18 cellular contexts compared by ENCODE assay signal in the genomic region with DNA sequence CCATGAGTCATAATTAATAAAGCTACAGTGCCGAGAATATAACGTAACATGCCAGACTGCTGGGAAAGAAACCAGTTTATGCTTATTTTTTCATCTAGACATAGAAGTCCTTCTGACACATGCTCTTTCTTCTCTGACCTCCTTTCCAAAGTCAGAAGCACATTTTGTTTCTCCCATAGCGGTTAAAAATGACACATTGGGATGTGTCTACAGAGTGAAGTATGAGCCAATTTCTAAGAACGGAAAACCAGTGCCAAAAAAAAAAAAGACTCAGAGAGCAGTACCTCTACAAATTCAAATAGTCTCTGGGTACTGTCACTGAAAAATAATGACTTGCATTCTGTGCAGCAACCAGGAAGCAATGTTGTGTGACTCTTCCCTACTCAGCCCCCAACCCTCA.
A peak's percentile ranks its signal among the peaks of the same experiment; 100 is the strongest.
DNase-seq lines count a peak whose midpoint lies in the region; ATAC-seq lines count a peak whose summit lies in the region.
"Had no signal": no experiment of that assay in that cellular context is flagged by ENCODE, and none has a peak within 500 bp of the region (broad histone marks: within the 10 kb centered on the region; RNA-seq: fewer than 3 reads in every experiment).

No MANE protein-coding gene starts in this region.

- H3K4me3 ChIP-seq in adipocyte (ENCODE audit: low read length) (peak overlapping the region; percentile 45), skeletal muscle cell (ENCODE audit: low read depth, low read length) (no peak overlapping the region)
- H3K4me3 ChIP-seq: ascending aorta, dorsolateral prefrontal cortex, esophagus muscularis mucosa, GM23338, left ventricle myocardium inferior had no signal

- no peaks in the 10 kb centered on the region for H3K27me3 ChIP-seq in adipocyte (replicated peaks; ENCODE audit: control insufficient read depth, insufficient read depth, low read length)
- H3K27me3 ChIP-seq: ascending aorta, dorsolateral prefrontal cortex, esophagus muscularis mucosa had no signal

- H3K9me3 ChIP-seq in adipocyte (ENCODE audit: control insufficient read depth, low read length), result peaks cover 9% of the 10 kb centered on the region
- H3K9me3 ChIP-seq: ascending aorta, esophagus muscularis mucosa had no signal

- H3K4me1 ChIP-seq in adipocyte (ENCODE audit: control insufficient read depth, insufficient read depth, low read length), result peaks cover 32% of the 10 kb centered on the region
- H3K4me1 ChIP-seq: ascending aorta, left ventricle myocardium inferior had no signal

- H3K9ac ChIP-seq in adipocyte (ENCODE audit: low read length), result peak overlapping the region; percentile 84

- no peaks in the 10 kb centered on the region for H3K36me3 ChIP-seq in adipocyte (ENCODE audit: control insufficient read depth, insufficient read depth, low read length, severe bottlenecking)
- H3K36me3 ChIP-seq: ascending aorta, esophagus muscularis mucosa, left ventricle myocardium inferior had no signal

- ATAC-seq in GM21737 (IDR thresholded peaks at IDR 0.05; ENCODE audit: unreplicated experiment) (no peak), HG02840 (IDR thresholded peaks at IDR 0.05; ENCODE audit: low FRiP score, unreplicated experiment) (no peak)
- ATAC-seq: GM23338, Panc1 had no signal

- DNase-seq in GM04504 (ENCODE audit: low read depth) (peak; percentile 51), adipocyte (ENCODE audit: low read depth) (no peak), fibroblast of the conjunctiva (ENCODE audit: low read depth) (peak; percentile 43), skeletal muscle cell (ENCODE audit: low read depth) (peak; percentile 79), HK-2 (ENCODE audit: unreplicated experiment) (no peak)
- DNase-seq: activated effector memory CD4-positive, alpha-beta T cell treated with anti-CD3 and anti-CD28 coated beads, Interleukin-2, amount 50 U/mL, for 16 hours; DMS79 treated with DMSO at 0.1 percent for 48 hours; dorsolateral prefrontal cortex; left ventricle myocardium inferior; NCI-H748 treated with DMSO at 0.1 percent for 48 hours; retina; stimulated activated CD4-positive, alpha-beta T cell treated with anti-CD3 and anti-CD28 coated beads, Interleukin-4, amount 100 ng/mL, for 1 hour had no signal

Comparison
In these comparisons a context has a peak if more than half of its experiments do, and no peak if none do; other contexts are left out.
1. DNase-seq: peak in GM04504 (single experiment), fibroblast of the conjunctiva (single experiment) and skeletal muscle cell (single experiment); none in adipocyte (single experiment) and HK-2 (single experiment).